Comparison of ENCODE assay signal across 27 cellular contexts in genomic region chr2:70826696-70827330, GRCh38. TPM values are rescaled to one million over a fixed set of nuclear protein-coding genes. Genes with fewer than 3 reads are reported as not detected.
DNase-seq lines count a peak whose midpoint lies in the region; ATAC-seq and TF ChIP-seq lines count a peak whose summit lies in the region.
"Had no signal": no experiment of that assay in that cellular context is flagged by ENCODE, and none has a peak within 500 bp of the region (broad histone marks: within the 10 kb centered on the region; RNA-seq: fewer than 3 reads in every experiment).

No MANE protein-coding gene starts in this region.

- ATAC-seq in activated CD8-positive, alpha-beta T cell treated with anti-CD3 and anti-CD28 coated beads for 36 hours: peak; percentile 64
- no peak for ATAC-seq in activated CD8-positive, alpha-beta T cell treated with anti-CD3 and anti-CD28 coated beads, Interleukin-2, amount 10 ng/mL, durations not matched to agents 7 days and 5 days
- ATAC-seq in GM21825 (IDR thresholded peaks at IDR 0.05; ENCODE audit: unreplicated experiment): no peak
- ATAC-seq: heart right ventricle; left colon; naive thymus-derived CD4-positive, alpha-beta T cell; WTC11 had no signal

- DNase-seq in activated CD8-positive, alpha-beta T cell treated with anti-CD3 and anti-CD28 coated beads for 36 hours: no peak
- DNase-seq in activated CD8-positive, alpha-beta T cell treated with anti-CD3 and anti-CD28 coated beads, Interleukin-2, amount 10 ng/mL, durations not matched to agents 7 days and 5 days: no peak
- DNase-seq in KBM-7 (peak; percentile 75), nephron progenitor cell (no peak), NCI-H446 treated with DMSO at 0.1 percent for 48 hours (lab: John Stamatoyannopoulos, UW) (no peak)
- DNase-seq in activated T-helper 2 cell treated with anti-CD3 and anti-CD28 coated beads, Interferon-gamma antibody, Interleukin-2, Interleukin-4, amounts not matched to agents 10 μg/mL and 5 μg/mL and 100 μg/mL, durations not matched to agents 14 hours and 24 hours and 36 hours (ENCODE audit: low spot score): no peak
- no peak for DNase-seq in activated effector memory CD4-positive, alpha-beta T cell treated with Interleukin-2 at 50 U/mL for 16 hours
- DNase-seq: activated effector memory CD4-positive, alpha-beta T cell treated with anti-CD3 and anti-CD28 coated beads, Interleukin-2, amount 50 U/mL, for 16 hours; C1 segment of cervical spinal cord; central memory CD4-positive, alpha-beta T cell; dorsolateral prefrontal cortex; H7; heart right ventricle; left colon; mesenchymal stem cell; naive thymus-derived CD4-positive, alpha-beta T cell; NCI-H1436; NCI-H524; NK-92 treated with Interleukin-12 subunit alpha and Interleukin-12 subunit beta, amount 100 ng/mL, for 24 hours; stimulated activated CD8-positive, alpha-beta memory T cell treated with anti-CD3 and anti-CD28 coated beads, Interleukin-4, amount 100 ng/mL, for 48 hours; substantia nigra; T-helper 9 cell had no signal

- intact Hi-C loops in activated CD8-positive, alpha-beta T cell treated with anti-CD3 and anti-CD28 coated beads for 36 hours (cut with micrococcal nuclease): no loop called here
- intact Hi-C loops in activated T-helper 2 cell treated with anti-CD3 and anti-CD28 coated beads, Interferon-gamma antibody, Interleukin-2, Interleukin-4, amounts not matched to agents 10 μg/mL and 5 μg/mL and 100 μg/mL, durations not matched to agents 14 hours and 24 hours and 36 hours (cut with micrococcal nuclease): loop anchor here (1.0 to 2.0 kb wide), 2 partner anchors 10 to 24 kb away; no protein-coding TSS in a partner anchor

- peaks cover 21% of the 10 kb centered on the region for H3K4me1 Mint-ChIP-seq in activated CD8-positive, alpha-beta T cell treated with anti-CD3 and anti-CD28 coated beads for 36 hours (ENCODE audit: low read depth)
- peaks cover 22% of the 10 kb centered on the region for H3K4me1 Mint-ChIP-seq in activated CD8-positive, alpha-beta T cell treated with anti-CD3 and anti-CD28 coated beads, Interleukin-2, amount 10 ng/mL, durations not matched to agents 7 days and 5 days (ENCODE audit: low read depth)
- H3K4me1 Mint-ChIP-seq in activated T-helper 2 cell treated with anti-CD3 and anti-CD28 coated beads, Interferon-gamma antibody, Interleukin-2, Interleukin-4, amounts not matched to agents 10 μg/mL and 5 μg/mL and 100 μg/mL, durations not matched to agents 14 hours and 24 hours and 36 hours (ENCODE audit: low read depth): peaks cover 25% of the 10 kb centered on the region
- peaks cover 15% of the 10 kb centered on the region for H3K4me1 Mint-ChIP-seq in nephron progenitor cell

- no peaks in the 10 kb centered on the region for H3K36me3 Mint-ChIP-seq in activated CD8-positive, alpha-beta T cell treated with anti-CD3 and anti-CD28 coated beads for 36 hours (ENCODE audit: low read depth)
- H3K36me3 Mint-ChIP-seq in activated CD8-positive, alpha-beta T cell treated with anti-CD3 and anti-CD28 coated beads, Interleukin-2, amount 10 ng/mL, durations not matched to agents 7 days and 5 days (ENCODE audit: low read depth): no peaks in the 10 kb centered on the region
- H3K36me3 Mint-ChIP-seq in activated T-helper 2 cell treated with anti-CD3 and anti-CD28 coated beads, Interferon-gamma antibody, Interleukin-2, Interleukin-4, amounts not matched to agents 10 μg/mL and 5 μg/mL and 100 μg/mL, durations not matched to agents 14 hours and 24 hours and 36 hours (ENCODE audit: low read depth): no peaks in the 10 kb centered on the region
- H3K36me3 Mint-ChIP-seq in nephron progenitor cell (ENCODE audit: low read depth): no peaks in the 10 kb centered on the region
- H3K36me3 Mint-ChIP-seq: WTC11 had no signal

- TF ChIP-seq CTCF in activated CD8-positive, alpha-beta T cell treated with anti-CD3 and anti-CD28 coated beads for 36 hours (IDR thresholded peaks at IDR 0.05): no peak
- TF ChIP-seq CTCF in nephron progenitor cell (IDR thresholded peaks at IDR 0.05): no peak

- in situ Hi-C loops in KBM-7 (cut with MboI; ENCODE audit: low pct_unique_long_range_greater_than_20kb, low sequenced_read_pairs): no loop called here

- CTCF ChIA-PET in activated CD8-positive, alpha-beta T cell treated with anti-CD3 and anti-CD28 coated beads for 36 hours (lab: Charles Lee): interaction anchor here (1.2 to 2.2 kb wide), 4 partner anchors 10 to 44 kb away, joined by 3 to 9 read pairs (median 4); no protein-coding TSS in a partner anchor
- CTCF ChIA-PET in activated CD8-positive, alpha-beta T cell treated with anti-CD3 and anti-CD28 coated beads, Interleukin-2, amount 10 ng/mL, durations not matched to agents 7 days and 5 days (lab: Charles Lee): interaction anchor here (1.2 to 1.8 kb wide), 2 partner anchors 35 to 122 kb away, joined by 5 to 6 read pairs; no protein-coding TSS in a partner anchor

- H3K9me3 Mint-ChIP-seq in activated CD8-positive, alpha-beta T cell treated with anti-CD3 and anti-CD28 coated beads for 36 hours: no peaks in the 10 kb centered on the region
- no peaks in the 10 kb centered on the region for H3K9me3 Mint-ChIP-seq in activated CD8-positive, alpha-beta T cell treated with anti-CD3 and anti-CD28 coated beads, Interleukin-2, amount 10 ng/mL, durations not matched to agents 7 days and 5 days (ENCODE audit: insufficient read depth)
- H3K9me3 Mint-ChIP-seq in activated T-helper 2 cell treated with anti-CD3 and anti-CD28 coated beads, Interferon-gamma antibody, Interleukin-2, Interleukin-4, amounts not matched to agents 10 μg/mL and 5 μg/mL and 100 μg/mL, durations not matched to agents 14 hours and 24 hours and 36 hours: no peaks in the 10 kb centered on the region
- no peaks in the 10 kb centered on the region for H3K9me3 Mint-ChIP-seq in nephron progenitor cell
- H3K9me3 Mint-ChIP-seq: naive thymus-derived CD4-positive, alpha-beta T cell; WTC11 had no signal

- H3K27me3 Mint-ChIP-seq in activated CD8-positive, alpha-beta T cell treated with anti-CD3 and anti-CD28 coated beads for 36 hours: no peaks in the 10 kb centered on the region
- no peaks in the 10 kb centered on the region for H3K27me3 Mint-ChIP-seq in activated CD8-positive, alpha-beta T cell treated with anti-CD3 and anti-CD28 coated beads, Interleukin-2, amount 10 ng/mL, durations not matched to agents 7 days and 5 days (ENCODE audit: low read depth)
- H3K27me3 Mint-ChIP-seq in activated T-helper 2 cell treated with anti-CD3 and anti-CD28 coated beads, Interferon-gamma antibody, Interleukin-2, Interleukin-4, amounts not matched to agents 10 μg/mL and 5 μg/mL and 100 μg/mL, durations not matched to agents 14 hours and 24 hours and 36 hours (ENCODE audit: low read depth): no peaks in the 10 kb centered on the region
- peaks cover 20% of the 10 kb centered on the region for H3K27me3 Mint-ChIP-seq in nephron progenitor cell (ENCODE audit: low read depth, poor library complexity)

- H3K27ac Mint-ChIP-seq in activated CD8-positive, alpha-beta T cell treated with anti-CD3 and anti-CD28 coated beads for 36 hours: peak overlapping the region; percentile 85
- no peak overlapping the region for H3K27ac Mint-ChIP-seq in activated CD8-positive, alpha-beta T cell treated with anti-CD3 and anti-CD28 coated beads, Interleukin-2, amount 10 ng/mL, durations not matched to agents 7 days and 5 days
- peak overlapping the region; percentile 83 for H3K27ac Mint-ChIP-seq in activated T-helper 2 cell treated with anti-CD3 and anti-CD28 coated beads, Interferon-gamma antibody, Interleukin-2, Interleukin-4, amounts not matched to agents 10 μg/mL and 5 μg/mL and 100 μg/mL, durations not matched to agents 14 hours and 24 hours and 36 hours
- H3K27ac Mint-ChIP-seq in nephron progenitor cell: peak overlapping the region; percentile 1
- H3K27ac Mint-ChIP-seq: WTC11 had no signal

- H3K4me3 Mint-ChIP-seq in activated CD8-positive, alpha-beta T cell treated with anti-CD3 and anti-CD28 coated beads for 36 hours: no peak overlapping the region
- H3K4me3 Mint-ChIP-seq in activated CD8-positive, alpha-beta T cell treated with anti-CD3 and anti-CD28 coated beads, Interleukin-2, amount 10 ng/mL, durations not matched to agents 7 days and 5 days: no peak overlapping the region
- H3K4me3 Mint-ChIP-seq in activated T-helper 2 cell treated with anti-CD3 and anti-CD28 coated beads, Interferon-gamma antibody, Interleukin-2, Interleukin-4, amounts not matched to agents 10 μg/mL and 5 μg/mL and 100 μg/mL, durations not matched to agents 14 hours and 24 hours and 36 hours (ENCODE audit: low read depth): no peak overlapping the region
- no peak overlapping the region for H3K4me3 Mint-ChIP-seq in nephron progenitor cell
- H3K4me3 Mint-ChIP-seq: WTC11 had no signal

- POLR2A ChIA-PET in activated CD8-positive, alpha-beta T cell treated with anti-CD3 and anti-CD28 coated beads for 36 hours (lab: Charles Lee): interaction anchor here (1.5 kb wide), 1 partner anchor 23 kb away, joined by 3 read pairs; no protein-coding TSS in a partner anchor
- POLR2A ChIA-PET in activated CD8-positive, alpha-beta T cell treated with anti-CD3 and anti-CD28 coated beads, Interleukin-2, amount 10 ng/mL, durations not matched to agents 7 days and 5 days (lab: Charles Lee): no interaction called here

RNA-seq across cellular contexts. Expression of gene CLEC4F, which starts 6.4 kb away (rescaled TPM):
- total RNA-seq in activated CD8-positive, alpha-beta T cell treated with anti-CD3 and anti-CD28 coated beads for 36 hours: not detected
- total RNA-seq in activated CD8-positive, alpha-beta T cell treated with anti-CD3 and anti-CD28 coated beads, Interleukin-2, amount 10 ng/mL, durations not matched to agents 7 days and 5 days: not detected
- 0.11 TPM in 1 of 2 replicates, not detected in the other for total RNA-seq in activated T-helper 2 cell treated with anti-CD3 and anti-CD28 coated beads, Interferon-gamma antibody, Interleukin-2, Interleukin-4, amounts not matched to agents 10 μg/mL and 5 μg/mL and 100 μg/mL, durations not matched to agents 14 hours and 24 hours and 36 hours
- total RNA-seq: astrocyte, fibroblast of villous mesenchyme, H7, WTC11 had no signal

RNA-seq across cellular contexts. Expression of gene CD207, which starts 8.8 kb away (rescaled TPM):
- not detected for total RNA-seq in activated CD8-positive, alpha-beta T cell treated with anti-CD3 and anti-CD28 coated beads for 36 hours
- not detected for total RNA-seq in activated CD8-positive, alpha-beta T cell treated with anti-CD3 and anti-CD28 coated beads, Interleukin-2, amount 10 ng/mL, durations not matched to agents 7 days and 5 days
- not detected in 2 replicates for total RNA-seq in activated T-helper 2 cell treated with anti-CD3 and anti-CD28 coated beads, Interferon-gamma antibody, Interleukin-2, Interleukin-4, amounts not matched to agents 10 μg/mL and 5 μg/mL and 100 μg/mL, durations not matched to agents 14 hours and 24 hours and 36 hours
- total RNA-seq: astrocyte, fibroblast of villous mesenchyme, H7, WTC11 had no signal

RNA-seq across cellular contexts. Expression of gene FIGLA, which starts 36.4 kb away (rescaled TPM):
- total RNA-seq in activated CD8-positive, alpha-beta T cell treated with anti-CD3 and anti-CD28 coated beads for 36 hours: not detected
- total RNA-seq in activated CD8-positive, alpha-beta T cell treated with anti-CD3 and anti-CD28 coated beads, Interleukin-2, amount 10 ng/mL, durations not matched to agents 7 days and 5 days: not detected
- total RNA-seq in activated T-helper 2 cell treated with anti-CD3 and anti-CD28 coated beads, Interferon-gamma antibody, Interleukin-2, Interleukin-4, amounts not matched to agents 10 μg/mL and 5 μg/mL and 100 μg/mL, durations not matched to agents 14 hours and 24 hours and 36 hours: not detected in 2 replicates
- total RNA-seq: astrocyte; fibroblast of villous mesenchyme; H7; left colon; naive thymus-derived CD4-positive, alpha-beta T cell; sigmoid colon; WTC11 had no signal

RNA-seq across cellular contexts. Expression of gene ADD2, which starts 58.8 kb away (rescaled TPM):
- total RNA-seq in activated CD8-positive, alpha-beta T cell treated with anti-CD3 and anti-CD28 coated beads for 36 hours: 10 to 100 TPM; 24.5 to 26.3 TPM
- 10 to 100 TPM; 12.8 to 14.2 TPM for total RNA-seq in activated CD8-positive, alpha-beta T cell treated with anti-CD3 and anti-CD28 coated beads, Interleukin-2, amount 10 ng/mL, durations not matched to agents 7 days and 5 days
- total RNA-seq in activated T-helper 2 cell treated with anti-CD3 and anti-CD28 coated beads, Interferon-gamma antibody, Interleukin-2, Interleukin-4, amounts not matched to agents 10 μg/mL and 5 μg/mL and 100 μg/mL, durations not matched to agents 14 hours and 24 hours and 36 hours: 3.1 and 3.2 TPM in 2 replicates
- total RNA-seq: fibroblast of villous mesenchyme had no signal
